18 cellular contexts compared by ENCODE assay signal in genomic region chr20:49427751-49428518, GRCh38. TPM values are rescaled to one million over a fixed set of nuclear protein-coding genes. Genes with fewer than 3 reads are reported as not detected.
DNase-seq lines count a peak whose midpoint lies in the region; ATAC-seq and TF ChIP-seq lines count a peak whose summit lies in the region.
"Had no signal": no experiment of that assay in that cellular context is flagged by ENCODE, and none has a peak within 500 bp of the region (broad histone marks: within the 10 kb centered on the region; RNA-seq: fewer than 3 reads in every experiment).

No MANE protein-coding gene starts in this region.

- H3K27me3 ChIP-seq in SK-N-SH (ENCODE audit: insufficient read depth) (no peaks in the 10 kb centered on the region; the same call in 1 of the 2 replicates), esophagus squamous epithelium (peaks cover 0 to 18% (median 0%) of the 10 kb centered on the region in 4 donors), parathyroid adenoma (ENCODE audit: control insufficient read depth, insufficient read depth, low read length) (no peaks in the 10 kb centered on the region), tibial nerve (peaks cover 0 to 6% of the 10 kb centered on the region in 2 donors)

- H3K36me3 Mint-ChIP-seq in activated T-cell treated with anti-CD3 and anti-CD28 coated beads, Interleukin-2, amount 50 U/mL, for 4 hours (ENCODE audit: insufficient read depth), result no peaks in the 10 kb centered on the region
- H3K36me3 Mint-ChIP-seq: memory B cell; naive thymus-derived CD8-positive, alpha-beta T cell had no signal

- no peak overlapping the region for H2AFZ ChIP-seq in SK-N-SH (ENCODE audit: low read depth)
- H2AFZ ChIP-seq in parathyroid adenoma, result peak overlapping the region; percentile 1

- H3K36me3 ChIP-seq in SK-N-SH (replicated peaks in 1 of 2; ENCODE audit: control insufficient read depth in 1 of 2, insufficient read depth in 2 of 2, low read length in 1 of 2), result no peaks in the 10 kb centered on the region
- H3K36me3 ChIP-seq in esophagus squamous epithelium, result no peaks in the 10 kb centered on the region
- H3K36me3 ChIP-seq in parathyroid adenoma (ENCODE audit: control insufficient read depth, insufficient read depth, low read length), result no peaks in the 10 kb centered on the region
- H3K36me3 ChIP-seq in tibial nerve, result no peaks in the 10 kb centered on the region

- 45% methylated on average over 10 of the region's 13 CpGs for WGBS in SK-N-SH (ENCODE audit: low lambda C conversion rate)
- WGBS in esophagus squamous epithelium, 2 donors, result 44 to 54% methylated on average over 13 of the region's 13 CpGs
- 32 to 39% methylated on average over 13 of the region's 13 CpGs for WGBS in tibial nerve, 2 donors

- POLR2A ChIA-PET in SK-N-SH (lab: Yijun Ruan, JAX), result interaction anchor here (0.7 kb wide), 1 partner anchor 48 kb away, joined by 3 read pairs; no protein-coding TSS in a partner anchor

- no peaks in the 10 kb centered on the region for H3K9me2 ChIP-seq in SK-N-SH

- no peak for TF ChIP-seq CTCF in SK-N-SH (IDR thresholded peaks at IDR 0.05)
- TF ChIP-seq CTCF in esophagus squamous epithelium (IDR thresholded peaks at IDR 0.05), result no peak
- no peak for TF ChIP-seq CTCF in parathyroid adenoma (IDR thresholded peaks at IDR 0.05)
- TF ChIP-seq CTCF in tibial nerve (IDR thresholded peaks at IDR 0.05), result no peak

- TF ChIP-seq RAD21 in SK-N-SH (IDR thresholded peaks at IDR 0.05; ENCODE audit: low read length), result no peak

- H3K4me2 ChIP-seq in SK-N-SH (no peak overlapping the region), parathyroid adenoma (ENCODE audit: low read length) (no peak overlapping the region)

- H3K4me1 ChIP-seq in SK-N-SH (ENCODE audit: control insufficient read depth in 1 of 2, insufficient read depth in 2 of 2, low read depth in 1 of 2, low read length in 1 of 2), result peaks cover 0 to 32% of the 10 kb centered on the region in 2 experiments; a peak in 2 of 4 replicates
- peaks cover 0 to 10% (median 0%) of the 10 kb centered on the region in 3 donors for H3K4me1 ChIP-seq in esophagus squamous epithelium
- peaks cover 4% of the 10 kb centered on the region for H3K4me1 ChIP-seq in parathyroid adenoma
- peaks cover 0 to 14% (median 0%) of the 10 kb centered on the region in 4 donors for H3K4me1 ChIP-seq in tibial nerve

- no peaks in the 10 kb centered on the region for H3F3A ChIP-seq in SK-N-SH (replicated peaks; ENCODE audit: insufficient read depth)

- DNase-seq in SK-N-SH, result no peak
- DNase-seq in esophagus squamous epithelium (lab: John Stamatoyannopoulos, UW), result no peak
- peak; percentile 41 to 49 for DNase-seq in tibial nerve (ENCODE audit: low spot score in 2 of 2)
- no peak for DNase-seq in cerebellum (ENCODE audit: low spot score)
- no peak for DNase-seq in activated T-cell treated with anti-CD3 and anti-CD28 coated beads, Interleukin-2, amount 50 U/mL, for 4 hours
- DNase-seq: activated CD4-positive, alpha-beta T cell treated with anti-CD3 and anti-CD28 coated beads, Interleukin-2, amount 50 U/mL, for 4 hours; activated gamma-delta T cell treated with Interleukin-2 at 50 U/mL for 16 hours; amniotic stem cell; Karpas-422; naive thymus-derived CD8-positive, alpha-beta T cell; NCI-H2029; stimulated activated CD4-positive, alpha-beta T cell treated with anti-CD3 and anti-CD28 coated beads, Interleukin-12 subunit alpha, Interleukin-12 subunit beta, amount 100 ng/mL, for 4 hours had no signal

- CTCF ChIA-PET in SK-N-SH (lab: Yijun Ruan, JAX), result interaction anchor here (1.2 to 3.1 kb wide), 4 partner anchors 11 to 81 kb away, joined by 3 to 13 read pairs (median 8); no protein-coding TSS in a partner anchor

- H3K4me3 Mint-ChIP-seq in activated T-cell treated with anti-CD3 and anti-CD28 coated beads, Interleukin-2, amount 50 U/mL, for 4 hours, result no peak overlapping the region
- H3K4me3 Mint-ChIP-seq: memory B cell; naive thymus-derived CD8-positive, alpha-beta T cell; T-helper 1 cell treated with Interleukin-12 subunit alpha and Interleukin-12 subunit beta and Interleukin-4 antibody, amounts not matched to agents 30 μg/mL and 1 μg/mL, for 36 hours had no signal

- H3K9me3 Mint-ChIP-seq in activated T-cell treated with anti-CD3 and anti-CD28 coated beads, Interleukin-2, amount 50 U/mL, for 4 hours, result no peaks in the 10 kb centered on the region
- H3K9me3 Mint-ChIP-seq: naive thymus-derived CD8-positive, alpha-beta T cell; T-helper 1 cell treated with Interleukin-12 subunit alpha and Interleukin-12 subunit beta and Interleukin-4 antibody, amounts not matched to agents 30 μg/mL and 1 μg/mL, for 36 hours had no signal

- H3K79me2 ChIP-seq in SK-N-SH (ENCODE audit: insufficient read depth) (no peaks in the 10 kb centered on the region), parathyroid adenoma (no peaks in the 10 kb centered on the region)

- no peaks in the 10 kb centered on the region for H4K20me1 ChIP-seq in SK-N-SH (ENCODE audit: insufficient read depth)

- H3K9me3 ChIP-seq in SK-N-SH (no peaks in the 10 kb centered on the region), esophagus squamous epithelium (no peaks in the 10 kb centered on the region), parathyroid adenoma (ENCODE audit: control insufficient read depth, low read length) (no peaks in the 10 kb centered on the region), tibial nerve (no peaks in the 10 kb centered on the region)

- intact Hi-C loops in esophagus squamous epithelium (cut with DNase I), result no loop called here

- H3K9ac ChIP-seq in SK-N-SH (no peak overlapping the region), parathyroid adenoma (no peak overlapping the region)

- no peak overlapping the region for H3K4me3 ChIP-seq in SK-N-SH (ENCODE audit: low read depth in 2 of 2, low read length in 1 of 2)
- no peak overlapping the region for H3K4me3 ChIP-seq in esophagus squamous epithelium
- no peak overlapping the region for H3K4me3 ChIP-seq in parathyroid adenoma (ENCODE audit: low read depth, low read length)
- H3K4me3 ChIP-seq in tibial nerve, result no peak overlapping the region

- peaks cover 34% of the 10 kb centered on the region for H3K27me3 Mint-ChIP-seq in activated T-cell treated with anti-CD3 and anti-CD28 coated beads, Interleukin-2, amount 50 U/mL, for 4 hours (ENCODE audit: low read depth)

- H3K4me1 Mint-ChIP-seq in activated T-cell treated with anti-CD3 and anti-CD28 coated beads, Interleukin-2, amount 50 U/mL, for 4 hours (ENCODE audit: low read depth), result no peaks in the 10 kb centered on the region
- H3K4me1 Mint-ChIP-seq: memory B cell; naive thymus-derived CD8-positive, alpha-beta T cell had no signal

- no peak for ATAC-seq in activated T-cell treated with anti-CD3 and anti-CD28 coated beads, Interleukin-2, amount 50 U/mL, for 4 hours
- no peak for ATAC-seq in GM18502 (IDR thresholded peaks at IDR 0.05; ENCODE audit: poor library complexity, unreplicated experiment)
- ATAC-seq: naive thymus-derived CD8-positive, alpha-beta T cell had no signal

- no peak for TF ChIP-seq POLR2A in esophagus squamous epithelium (IDR thresholded peaks at IDR 0.05)
- TF ChIP-seq POLR2A in tibial nerve (IDR thresholded peaks at IDR 0.05), result no peak

- TF ChIP-seq EP300 in SK-N-SH (IDR thresholded peaks at IDR 0.05; ENCODE audit: borderline replicate concordance in 1 of 2, low read depth in 1 of 2, low read length in 1 of 2) (no peak), tibial nerve (IDR thresholded peaks at IDR 0.05) (peak in 1 of 2 donors; percentile 51)

- H3K27ac ChIP-seq in SK-N-SH (ENCODE audit: low read depth in 2 of 2, low read length in 1 of 2) (peak overlapping the region in 1 of 2 experiments; percentile 53; a peak in 2 of 4 replicates), esophagus squamous epithelium (peak overlapping the region in 3 of 4 donors; percentile 38 to 77 (median 43)), parathyroid adenoma (no peak overlapping the region), tibial nerve (peak overlapping the region in 3 of 4 donors; percentile 4 to 59 (median 42))
- H3K27ac ChIP-seq: VCaP had no signal

TF ChIP-seq in SK-N-SH, 30 proteins besides CTCF, POLR2A, EP300 and RAD21:
- TF ChIP-seq EZH2phosphoT487 (IDR thresholded peaks at IDR 0.05; ENCODE audit: borderline replicate concordance, low read depth), result no peak
- TF ChIP-seq GATA2 (CRISPR knock-in tag; IDR thresholded peaks at IDR 0.05), result peak; percentile 54
- TF ChIP-seq SMC3 (IDR thresholded peaks at IDR 0.05; ENCODE audit: low read depth, low read length), result no peak
- TF ChIP-seq CHD2 (IDR thresholded peaks at IDR 0.05; ENCODE audit: low read length, partially characterized antibody), result peak; percentile 23
TF ChIP-seq in SK-N-SH: peak in this region for 2.

RNA-seq across cellular contexts. Expression of gene KCNB1, which starts 54.5 kb away (rescaled TPM):
- polyA plus RNA-seq in SK-N-SH (2012; rRNA removed), result 0.82 and 1.1 TPM in 2 replicates
- polyA plus RNA-seq in SK-N-SH (2012; cell fraction: cytosol; rRNA removed), result 0.81 and 0.93 TPM in 2 replicates
- polyA plus RNA-seq in SK-N-SH (2012; cell fraction: nucleus; rRNA removed), result 1.6 and 1.8 TPM in 2 replicates
- 1 to 10 TPM in 2 of 4 donors, under 1 TPM in 2; 0.11 to 3.6 (median 1.1) TPM for total RNA-seq in esophagus squamous epithelium
- 10 to 100 TPM in 1 of 4 donors, 1 to 10 TPM in 3; 3.9 to 11.7 (median 6.7) TPM for total RNA-seq in tibial nerve
- 10.0 TPM for total RNA-seq in cerebellum
- total RNA-seq in activated T-cell treated with anti-CD3 and anti-CD28 coated beads, Interleukin-2, amount 50 U/mL, for 4 hours, result under 1 TPM in 2 of 3 donors, not detected in 1; 0.05 TPM
- total RNA-seq: NCI-H460 had no signal
- polyA plus RNA-seq: naive thymus-derived CD8-positive, alpha-beta T cell had no signal

Comparison
In these comparisons a context has a peak if more than half of its experiments do, and no peak if none do; other contexts are left out.
1. DNase-seq: peak in tibial nerve (2 of 2); none in SK-N-SH (single experiment), esophagus squamous epithelium (single experiment), cerebellum (single experiment) and activated T-cell treated with anti-CD3 and anti-CD28 coated beads, Interleukin-2, amount 50 U/mL, for 4 hours (single experiment).